In the genomic region with DNA sequence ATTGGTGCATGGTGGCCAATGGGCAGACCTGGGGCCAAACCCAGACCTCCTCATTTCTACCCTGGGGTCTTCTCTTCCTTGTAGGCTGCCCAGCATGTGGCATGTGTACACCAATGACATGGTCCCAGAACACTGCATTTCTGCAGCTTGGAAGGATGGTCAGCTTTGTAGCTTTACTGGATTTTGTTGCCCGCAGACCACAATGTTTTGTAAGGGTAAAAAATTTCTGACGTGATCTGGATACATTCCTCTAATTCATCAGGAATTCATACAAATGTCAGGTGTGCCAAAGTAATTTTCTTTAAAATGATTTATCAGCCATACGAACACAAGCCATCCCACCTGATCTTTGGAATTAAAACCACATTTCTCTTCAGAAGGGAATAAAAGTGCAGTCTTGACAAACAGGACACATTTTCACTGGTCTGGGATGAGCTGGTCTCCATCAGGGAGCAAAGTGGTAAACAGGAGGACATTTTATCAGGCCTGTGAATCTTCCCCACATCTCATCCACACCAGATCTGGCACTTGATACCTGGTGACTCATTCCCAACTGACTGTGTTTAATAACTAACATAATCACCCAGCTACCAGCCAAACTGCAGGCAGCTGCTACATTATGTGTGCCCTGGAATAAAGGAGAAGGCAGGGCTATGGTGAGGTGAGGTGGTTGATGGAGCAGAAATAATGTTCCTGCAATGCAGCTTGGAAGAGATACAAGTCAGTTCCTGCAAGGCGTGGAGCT, we compare ENCODE assay signal across 13 cellular contexts.
DNase-seq lines count a peak whose midpoint lies in the region; ATAC-seq and TF ChIP-seq lines count a peak whose summit lies in the region.
"Had no signal": no experiment of that assay in that cellular context is flagged by ENCODE, and none has a peak within 500 bp of the region (broad histone marks: within the 10 kb centered on the region; RNA-seq: fewer than 3 reads in every experiment).

No MANE protein-coding gene starts in this region.

- POLR2A ChIA-PET in SK-N-SH (lab: Yijun Ruan, JAX): interaction anchor here (0.6 kb wide), 1 partner anchor 358 kb away, joined by 3 read pairs; no protein-coding TSS in a partner anchor

- peaks cover 11 to 44% of the 10 kb centered on the region in 2 experiments; a peak in 3 of 4 replicates for H3K4me1 ChIP-seq in SK-N-SH (ENCODE audit: control insufficient read depth in 1 of 2, insufficient read depth in 2 of 2, low read depth in 1 of 2, low read length in 1 of 2)
- H3K4me1 ChIP-seq in adrenal gland (replicated peaks in 1 of 2): no peaks in the 10 kb centered on the region
- no peaks in the 10 kb centered on the region for H3K4me1 ChIP-seq in spleen
- H3K4me1 ChIP-seq: gastroesophageal sphincter had no signal

- ATAC-seq in HG02678 (IDR thresholded peaks at IDR 0.05; ENCODE audit: unreplicated experiment): no peak
- ATAC-seq: gastroesophageal sphincter; HCT116; stimulated activated naive CD8-positive, alpha-beta T cell treated with anti-CD3 and anti-CD28 coated beads, Interleukin-15, amount 100 ng/mL, for 72 hours had no signal

- H3K9ac ChIP-seq in SK-N-SH: no peak overlapping the region

- 42% methylated on average over 4 of the region's 4 CpGs for WGBS in SK-N-SH (ENCODE audit: low lambda C conversion rate)
- WGBS in adrenal gland, 4 donors: 87 to 100% (median 94%) methylated on average over 4 of the region's 4 CpGs
- 84 to 93% (median 89%) methylated on average over 4 of the region's 4 CpGs for WGBS in spleen, 5 donors

- no peaks in the 10 kb centered on the region for H3K9me3 ChIP-seq in SK-N-SH
- no peaks in the 10 kb centered on the region for H3K9me3 ChIP-seq in adrenal gland (replicated peaks in 1 of 3)
- H3K9me3 ChIP-seq in spleen: peaks cover 0 to 5% (median 0%) of the 10 kb centered on the region in 8 donors
- H3K9me3 ChIP-seq: gastroesophageal sphincter had no signal

- peak; percentile 55 to 97; a peak in 3 of 4 replicates for TF ChIP-seq EP300 in SK-N-SH (IDR thresholded peaks at IDR 0.05; ENCODE audit: borderline replicate concordance in 1 of 2, low read depth in 1 of 2, low read length in 1 of 2)

- peak; percentile 38 for DNase-seq in DMS 273 treated with DMSO at 0.1 percent for 48 hours (lab: John Stamatoyannopoulos, UW)
- peak; percentile 44 for DNase-seq in NCI-H1092 treated with DMSO at 0.1 percent for 48 hours (lab: John Stamatoyannopoulos, UW)
- peak; percentile 43 for DNase-seq in SK-N-SH
- peak; percentile 94 for DNase-seq in kidney tubule cell (ENCODE audit: low spot score)
- DNase-seq in adrenal gland: no peak
- DNase-seq in spleen: no peak
- no peak for DNase-seq in stimulated activated CD4-positive, alpha-beta T cell treated with anti-CD3 and anti-CD28 coated beads, Interleukin-2, amount 100 ng/mL, for 48 hours
- DNase-seq: NCI-H510A treated with DMSO at 0.1 percent for 48 hours; stimulated activated naive CD8-positive, alpha-beta T cell treated with anti-CD3 and anti-CD28 coated beads, Interleukin-15, amount 100 ng/mL, for 72 hours had no signal

- H3K36me3 ChIP-seq in SK-N-SH (replicated peaks in 1 of 2; ENCODE audit: control insufficient read depth in 1 of 2, insufficient read depth in 2 of 2, low read length in 1 of 2) (no peaks in the 10 kb centered on the region), adrenal gland (replicated peaks in 1 of 2) (no peaks in the 10 kb centered on the region), spleen (no peaks in the 10 kb centered on the region)
- H3K36me3 ChIP-seq: gastroesophageal sphincter had no signal

- TF ChIP-seq POLR2A in adrenal gland (IDR thresholded peaks at IDR 0.05): no peak
- no peak for TF ChIP-seq POLR2A in spleen (IDR thresholded peaks at IDR 0.05)

- peaks cover 39% of the 10 kb centered on the region for H4K20me1 ChIP-seq in SK-N-SH (ENCODE audit: insufficient read depth)

- H3K4me3 ChIP-seq in SK-N-SH (ENCODE audit: low read depth in 2 of 2, low read length in 1 of 2) (no peak overlapping the region), adrenal gland (no peak overlapping the region), spleen (no peak overlapping the region)
- H3K4me3 ChIP-seq: gastroesophageal sphincter had no signal

- TF ChIP-seq CTCF in SK-N-SH (IDR thresholded peaks at IDR 0.05) (no peak), adrenal gland (IDR thresholded peaks at IDR 0.05) (no peak), spleen (IDR thresholded peaks at IDR 0.05 in 8 of 11, conservative IDR thresholded peaks at IDR 0.05 in 3 of 11) (no peak)

- CTCF ChIA-PET in SK-N-SH (lab: Yijun Ruan, JAX): interaction anchor here (0.6 to 1.9 kb wide), 8 partner anchors 11 to 192 kb away, joined by 3 to 8 read pairs (median 4); a partner anchor contains a TSS

- H3K4me2 ChIP-seq in SK-N-SH: peak overlapping the region; percentile 24; the same call in 1 of the 2 replicates

- TF ChIP-seq RAD21 in SK-N-SH (IDR thresholded peaks at IDR 0.05; ENCODE audit: low read length): no peak

- H3K27me3 ChIP-seq in SK-N-SH (ENCODE audit: insufficient read depth) (no peaks in the 10 kb centered on the region), adrenal gland (no peaks in the 10 kb centered on the region), spleen (replicated peaks in 1 of 7) (no peaks in the 10 kb centered on the region)

- H3K79me2 ChIP-seq in SK-N-SH (ENCODE audit: insufficient read depth): peaks cover 45% of the 10 kb centered on the region

- H3K27ac ChIP-seq in SK-N-SH (ENCODE audit: low read depth in 2 of 2, low read length in 1 of 2) (peak overlapping the region in 1 of 2 experiments; percentile 73; a peak in 2 of 4 replicates), adrenal gland (no peak overlapping the region), spleen (no peak overlapping the region)
- H3K27ac ChIP-seq: gastroesophageal sphincter, HL-60 had no signal

- H3F3A ChIP-seq in SK-N-SH (replicated peaks; ENCODE audit: insufficient read depth): no peaks in the 10 kb centered on the region

- H3K9me2 ChIP-seq in SK-N-SH: no peaks in the 10 kb centered on the region

- no peak overlapping the region for H2AFZ ChIP-seq in SK-N-SH (ENCODE audit: low read depth)

- intact Hi-C loops in adrenal gland (cut with DNase I): no loop called here
- intact Hi-C loops in spleen (cut with DNase I; ENCODE audit: low total_unique reads): no loop called here

TF ChIP-seq in SK-N-SH, 30 proteins besides CTCF, POLR2A, EP300 and RAD21 (continues in another document):
- TF ChIP-seq JUND (IDR thresholded peaks at IDR 0.05) (peak; percentile 75), SIN3A (IDR thresholded peaks at IDR 0.05; ENCODE audit: borderline replicate concordance, low read depth, low read length) (no peak), EZH2phosphoT487 (IDR thresholded peaks at IDR 0.05; ENCODE audit: borderline replicate concordance, low read depth) (no peak), ELF1 (IDR thresholded peaks at IDR 0.05) (no peak), GATA2 (CRISPR knock-in tag; IDR thresholded peaks at IDR 0.05) (peak; percentile 95), RXRA (IDR thresholded peaks at IDR 0.05; ENCODE audit: borderline replicate concordance, low read depth) (no peak), MEF2A (IDR thresholded peaks at IDR 0.05; ENCODE audit: borderline replicate concordance, low read depth) (no peak), RFX5 (IDR thresholded peaks at IDR 0.05; ENCODE audit: low read length) (no peak), POLR2AphosphoS5 (IDR thresholded peaks at IDR 0.05; ENCODE audit: low read depth, low read length) (peak; percentile 61), FOSL2 (IDR thresholded peaks at IDR 0.05; ENCODE audit: borderline replicate concordance, low read depth) (peak; percentile 58; the same call in 1 of the 2 replicates), TCF12 (IDR thresholded peaks at IDR 0.05) (peak; percentile 95), CHD2 (IDR thresholded peaks at IDR 0.05; ENCODE audit: low read length, partially characterized antibody) (peak; percentile 56), RCOR1 (IDR thresholded peaks at IDR 0.05; ENCODE audit: low read length) (peak; percentile 89)
- TF ChIP-seq, protein P1, sequence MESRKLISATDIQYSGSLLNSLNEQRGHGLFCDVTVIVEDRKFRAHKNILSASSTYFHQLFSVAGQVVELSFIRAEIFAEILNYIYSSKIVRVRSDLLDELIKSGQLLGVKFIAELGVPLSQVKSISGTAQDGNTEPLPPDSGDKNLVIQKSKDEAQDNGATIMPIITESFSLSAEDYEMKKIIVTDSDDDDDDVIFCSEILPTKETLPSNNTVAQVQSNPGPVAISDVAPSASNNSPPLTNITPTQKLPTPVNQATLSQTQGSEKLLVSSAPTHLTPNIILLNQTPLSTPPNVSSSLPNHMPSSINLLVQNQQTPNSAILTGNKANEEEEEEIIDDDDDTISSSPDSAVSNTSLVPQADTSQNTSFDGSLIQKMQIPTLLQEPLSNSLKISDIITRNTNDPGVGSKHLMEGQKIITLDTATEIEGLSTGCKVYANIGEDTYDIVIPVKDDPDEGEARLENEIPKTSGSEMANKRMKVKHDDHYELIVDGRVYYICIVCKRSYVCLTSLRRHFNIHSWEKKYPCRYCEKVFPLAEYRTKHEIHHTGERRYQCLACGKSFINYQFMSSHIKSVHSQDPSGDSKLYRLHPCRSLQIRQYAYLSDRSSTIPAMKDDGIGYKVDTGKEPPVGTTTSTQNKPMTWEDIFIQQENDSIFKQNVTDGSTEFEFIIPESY (IDR thresholded peaks at IDR 0.05; ENCODE audit: borderline replicate concordance, low read depth): 0 out of 2 replicates have a peak, but pooled peaks have one; percentile 20
- TF ChIP-seq, protein P2, sequence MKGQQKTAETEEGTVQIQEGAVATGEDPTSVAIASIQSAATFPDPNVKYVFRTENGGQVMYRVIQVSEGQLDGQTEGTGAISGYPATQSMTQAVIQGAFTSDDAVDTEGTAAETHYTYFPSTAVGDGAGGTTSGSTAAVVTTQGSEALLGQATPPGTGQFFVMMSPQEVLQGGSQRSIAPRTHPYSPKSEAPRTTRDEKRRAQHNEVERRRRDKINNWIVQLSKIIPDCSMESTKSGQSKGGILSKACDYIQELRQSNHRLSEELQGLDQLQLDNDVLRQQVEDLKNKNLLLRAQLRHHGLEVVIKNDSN (IDR thresholded peaks at IDR 0.05; ENCODE audit: borderline replicate concordance, low read depth): no peak
- TF ChIP-seq, protein P3, sequence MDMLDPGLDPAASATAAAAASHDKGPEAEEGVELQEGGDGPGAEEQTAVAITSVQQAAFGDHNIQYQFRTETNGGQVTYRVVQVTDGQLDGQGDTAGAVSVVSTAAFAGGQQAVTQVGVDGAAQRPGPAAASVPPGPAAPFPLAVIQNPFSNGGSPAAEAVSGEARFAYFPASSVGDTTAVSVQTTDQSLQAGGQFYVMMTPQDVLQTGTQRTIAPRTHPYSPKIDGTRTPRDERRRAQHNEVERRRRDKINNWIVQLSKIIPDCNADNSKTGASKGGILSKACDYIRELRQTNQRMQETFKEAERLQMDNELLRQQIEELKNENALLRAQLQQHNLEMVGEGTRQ (IDR thresholded peaks at IDR 0.05; ENCODE audit: borderline replicate concordance, low read depth, low read length): no peak
- TF ChIP-seq, protein P4, sequence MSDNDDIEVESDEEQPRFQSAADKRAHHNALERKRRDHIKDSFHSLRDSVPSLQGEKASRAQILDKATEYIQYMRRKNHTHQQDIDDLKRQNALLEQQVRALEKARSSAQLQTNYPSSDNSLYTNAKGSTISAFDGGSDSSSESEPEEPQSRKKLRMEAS (IDR thresholded peaks at IDR 0.05; ENCODE audit: low read depth): no peak

Comparison
In these comparisons a context has a peak if more than half of its experiments do, and no peak if none do; other contexts are left out.
1. DNase-seq: peak in DMS 273 treated with DMSO at 0.1 percent for 48 hours (single experiment), NCI-H1092 treated with DMSO at 0.1 percent for 48 hours (single experiment), SK-N-SH (single experiment) and kidney tubule cell (single experiment); none in adrenal gland (0 of 7), spleen (single experiment) and stimulated activated CD4-positive, alpha-beta T cell treated with anti-CD3 and anti-CD28 coated beads, Interleukin-2, amount 100 ng/mL, for 48 hours (0 of 2).